In genomic region chr19:7632340-7633203, GRCh38 we compare ENCODE assay signal across 26 cellular contexts. TPM values are rescaled to one million over a fixed set of nuclear protein-coding genes. Genes with fewer than 3 reads are reported as not detected.
DNase-seq lines count a peak whose midpoint lies in the region; ATAC-seq and TF ChIP-seq lines count a peak whose summit lies in the region.
"Had no signal": no experiment of that assay in that cellular context is flagged by ENCODE, and none has a peak within 500 bp of the region (broad histone marks: within the 10 kb centered on the region; RNA-seq: fewer than 3 reads in every experiment).

No MANE protein-coding gene starts in this region.

- ATAC-seq in natural killer cell (no peak), GM19395 (IDR thresholded peaks at IDR 0.05; ENCODE audit: unreplicated experiment) (no peak), GM18907 (IDR thresholded peaks at IDR 0.05; ENCODE audit: unreplicated experiment) (no peak)
- ATAC-seq in natural killer cell treated with Interleukin-12 subunit alpha and Interleukin-12 subunit beta and Interleukin-15 and Interleukin-18, amount 100 ng/mL, for 72 hours = no peak
- no peak for ATAC-seq in stimulated activated naive B cell treated with anti-CD40 and anti-IgM and Interleukin-4, amounts not matched to agents 10 μg/mL and 1 μg/mL and 100 μg/mL, for 72 hours (replicated peaks)
- ATAC-seq: GM12878 had no signal

- intact Hi-C loops in natural killer cell (cut with micrococcal nuclease) = loop anchor here (10.0 kb wide), 1 partner anchor 52 kb away; the partner anchor contains the start of gene TRAPPC5

- H3K36me3 Mint-ChIP-seq in T-helper 2 cell treated with Interferon-gamma antibody and Interleukin-4, amounts not matched to agents 5 μg/mL and 100 μg/mL, for 36 hours (ENCODE audit: low read depth) = peaks cover 7% of the 10 kb centered on the region
- H3K36me3 Mint-ChIP-seq in natural killer cell (no peaks in the 10 kb centered on the region), mesothelial cell of epicardium (peaks cover 4% of the 10 kb centered on the region)
- peaks cover 9% of the 10 kb centered on the region for H3K36me3 Mint-ChIP-seq in natural killer cell treated with Interleukin-12 subunit alpha and Interleukin-12 subunit beta and Interleukin-15 and Interleukin-18, amount 100 ng/mL, for 72 hours
- H3K36me3 Mint-ChIP-seq in stimulated activated naive B cell treated with anti-CD40 and anti-IgM and Interleukin-4, amounts not matched to agents 10 μg/mL and 1 μg/mL and 100 μg/mL, for 72 hours = peaks cover 30 to 33% of the 10 kb centered on the region in 2 donors

- no peak for DNase-seq in T-helper 2 cell treated with Interferon-gamma antibody and Interleukin-4, amounts not matched to agents 5 μg/mL and 100 μg/mL, for 36 hours (ENCODE audit: low spot score)
- DNase-seq in T-helper 2 cell = no peak
- no peak for DNase-seq in natural killer cell
- DNase-seq in natural killer cell treated with Interleukin-12 subunit alpha and Interleukin-12 subunit beta and Interleukin-15 and Interleukin-18, amount 100 ng/mL, for 72 hours (ENCODE audit: low spot score) = no peak
- no peak for DNase-seq in mesothelial cell of epicardium (ENCODE audit: low spot score in 2 of 2, unreplicated experiment in 2 of 2)
- no peak for DNase-seq in stimulated activated naive B cell treated with anti-CD40 and anti-IgM and Interleukin-4, amounts not matched to agents 10 μg/mL and 1 μg/mL and 100 μg/mL, for 72 hours
- DNase-seq: CD8-positive, alpha-beta memory T cell; DMS 273 treated with DMSO at 0.1 percent for 48 hours; DMS79; EL; GDM1; NCI-H1048; NCI-H1417 treated with DMSO at 0.1 percent for 48 hours; NCI-H187; NCI-H2081 treated with DMSO at 0.1 percent for 48 hours; NCI-H2171; NCI-H226; NCI-H510A; NCI-H69; Peyer's patch; SK-N-SH had no signal

- H3K4me1 Mint-ChIP-seq in T-helper 2 cell treated with Interferon-gamma antibody and Interleukin-4, amounts not matched to agents 5 μg/mL and 100 μg/mL, for 36 hours (ENCODE audit: low read depth) = peaks cover 32% of the 10 kb centered on the region
- H3K4me1 Mint-ChIP-seq in natural killer cell = peaks cover 32 to 64% of the 10 kb centered on the region in 2 donors
- peaks cover 36 to 46% of the 10 kb centered on the region in 2 donors for H3K4me1 Mint-ChIP-seq in natural killer cell treated with Interleukin-12 subunit alpha and Interleukin-12 subunit beta and Interleukin-15 and Interleukin-18, amount 100 ng/mL, for 72 hours (ENCODE audit: low read depth in 2 of 2)
- H3K4me1 Mint-ChIP-seq in mesothelial cell of epicardium = peaks cover 33% of the 10 kb centered on the region
- H3K4me1 Mint-ChIP-seq in stimulated activated naive B cell treated with anti-CD40 and anti-IgM and Interleukin-4, amounts not matched to agents 10 μg/mL and 1 μg/mL and 100 μg/mL, for 72 hours = peaks cover 43 to 81% of the 10 kb centered on the region in 2 donors

- H3K27ac Mint-ChIP-seq in T-helper 2 cell treated with Interferon-gamma antibody and Interleukin-4, amounts not matched to agents 5 μg/mL and 100 μg/mL, for 36 hours = peak overlapping the region; percentile 15
- H3K27ac Mint-ChIP-seq in natural killer cell (peak overlapping the region in 1 of 2 donors; percentile 94), mesothelial cell of epicardium (no peak overlapping the region)
- H3K27ac Mint-ChIP-seq in natural killer cell treated with Interleukin-12 subunit alpha and Interleukin-12 subunit beta and Interleukin-15 and Interleukin-18, amount 100 ng/mL, for 72 hours = peak overlapping the region in 1 of 2 donors; percentile 28
- peak overlapping the region; percentile 10 for H3K27ac Mint-ChIP-seq in stimulated activated naive B cell treated with anti-CD40 and anti-IgM and Interleukin-4, amounts not matched to agents 10 μg/mL and 1 μg/mL and 100 μg/mL, for 72 hours

- no peaks in the 10 kb centered on the region for H3K9me3 Mint-ChIP-seq in T-helper 2 cell treated with Interferon-gamma antibody and Interleukin-4, amounts not matched to agents 5 μg/mL and 100 μg/mL, for 36 hours
- H3K9me3 Mint-ChIP-seq in natural killer cell (no peaks in the 10 kb centered on the region), mesothelial cell of epicardium (no peaks in the 10 kb centered on the region)
- H3K9me3 Mint-ChIP-seq in natural killer cell treated with Interleukin-12 subunit alpha and Interleukin-12 subunit beta and Interleukin-15 and Interleukin-18, amount 100 ng/mL, for 72 hours = no peaks in the 10 kb centered on the region
- no peaks in the 10 kb centered on the region for H3K9me3 Mint-ChIP-seq in stimulated activated naive B cell treated with anti-CD40 and anti-IgM and Interleukin-4, amounts not matched to agents 10 μg/mL and 1 μg/mL and 100 μg/mL, for 72 hours
- H3K9me3 Mint-ChIP-seq: CD8-positive, alpha-beta memory T cell; IgD-negative memory B cell had no signal

- no peak for TF ChIP-seq CTCF in natural killer cell (IDR thresholded peaks at IDR 0.05)
- TF ChIP-seq CTCF in mesothelial cell of epicardium (IDR thresholded peaks at IDR 0.05; ENCODE audit: unreplicated experiment) = no peak

- H3K27me3 Mint-ChIP-seq in T-helper 2 cell treated with Interferon-gamma antibody and Interleukin-4, amounts not matched to agents 5 μg/mL and 100 μg/mL, for 36 hours (ENCODE audit: low read depth) = no peaks in the 10 kb centered on the region
- H3K27me3 Mint-ChIP-seq in natural killer cell (ENCODE audit: low read depth in 2 of 2) (no peaks in the 10 kb centered on the region), mesothelial cell of epicardium (ENCODE audit: low read depth) (peaks cover 23% of the 10 kb centered on the region)
- no peaks in the 10 kb centered on the region for H3K27me3 Mint-ChIP-seq in natural killer cell treated with Interleukin-12 subunit alpha and Interleukin-12 subunit beta and Interleukin-15 and Interleukin-18, amount 100 ng/mL, for 72 hours
- no peaks in the 10 kb centered on the region for H3K27me3 Mint-ChIP-seq in stimulated activated naive B cell treated with anti-CD40 and anti-IgM and Interleukin-4, amounts not matched to agents 10 μg/mL and 1 μg/mL and 100 μg/mL, for 72 hours
- H3K27me3 Mint-ChIP-seq: B cell; CD8-positive, alpha-beta memory T cell; IgD-negative memory B cell had no signal

- H3K4me3 Mint-ChIP-seq in T-helper 2 cell treated with Interferon-gamma antibody and Interleukin-4, amounts not matched to agents 5 μg/mL and 100 μg/mL, for 36 hours = no peak overlapping the region
- peak overlapping the region; percentile 56 for H3K4me3 Mint-ChIP-seq in natural killer cell
- no peak overlapping the region for H3K4me3 Mint-ChIP-seq in natural killer cell treated with Interleukin-12 subunit alpha and Interleukin-12 subunit beta and Interleukin-15 and Interleukin-18, amount 100 ng/mL, for 72 hours
- peak overlapping the region; percentile 28 for H3K4me3 Mint-ChIP-seq in mesothelial cell of epicardium
- H3K4me3 Mint-ChIP-seq in stimulated activated naive B cell treated with anti-CD40 and anti-IgM and Interleukin-4, amounts not matched to agents 10 μg/mL and 1 μg/mL and 100 μg/mL, for 72 hours = peak overlapping the region in 1 of 2 donors; percentile 18

RNA-seq across cellular contexts. Expression of gene PCP2, which starts 0.9 kb away (rescaled TPM):
- total RNA-seq in natural killer cell = 1 to 10 TPM; 5.4 to 8.4 (median 7.7) TPM
- 1 to 10 TPM; 1.2 to 1.5 TPM for total RNA-seq in natural killer cell treated with Interleukin-12 subunit alpha and Interleukin-12 subunit beta and Interleukin-15 and Interleukin-18, amount 100 ng/mL, for 72 hours
- total RNA-seq in mesothelial cell of epicardium = 1.5 to 2.5 TPM (median 1.7 TPM) in 3 replicates

RNA-seq across cellular contexts. Expression of gene PET100, which starts 3.0 kb away (rescaled TPM):
- total RNA-seq in natural killer cell (100 to 1,000 TPM in 2 of 3 donors, 10 to 100 TPM in 1; 92.0 to 139 (median 106) TPM), mesothelial cell of epicardium (139 to 152 TPM (median 149 TPM) in 3 replicates)
- total RNA-seq in natural killer cell treated with Interleukin-12 subunit alpha and Interleukin-12 subunit beta and Interleukin-15 and Interleukin-18, amount 100 ng/mL, for 72 hours = 10 to 100 TPM; 75.9 to 95.7 TPM

RNA-seq across cellular contexts. Expression of gene XAB2, which starts 3.2 kb away (rescaled TPM):
- total RNA-seq in natural killer cell (10 to 100 TPM; 60.2 to 70.8 (median 67.7) TPM), mesothelial cell of epicardium (43.9 to 46.6 TPM (median 44.6 TPM) in 3 replicates)
- total RNA-seq in natural killer cell treated with Interleukin-12 subunit alpha and Interleukin-12 subunit beta and Interleukin-15 and Interleukin-18, amount 100 ng/mL, for 72 hours = 10 to 100 TPM; 42.2 to 46.1 TPM

RNA-seq across cellular contexts. Expression of gene STXBP2, which starts 4.3 kb away (rescaled TPM):
- 100 to 1,000 TPM; 366 to 409 (median 384) TPM for total RNA-seq in natural killer cell
- 100 to 1,000 TPM; 233 to 247 TPM for total RNA-seq in natural killer cell treated with Interleukin-12 subunit alpha and Interleukin-12 subunit beta and Interleukin-15 and Interleukin-18, amount 100 ng/mL, for 72 hours
- total RNA-seq in mesothelial cell of epicardium = 88.1 to 99.0 TPM (median 97.7 TPM) in 3 replicates

RNA-seq across cellular contexts. Expression of gene RETN, which starts 36.3 kb away (rescaled TPM):
- 1 to 10 TPM in 1 of 3 donors, not detected in 2; 3.8 TPM for total RNA-seq in natural killer cell
- total RNA-seq in natural killer cell treated with Interleukin-12 subunit alpha and Interleukin-12 subunit beta and Interleukin-15 and Interleukin-18, amount 100 ng/mL, for 72 hours = not detected
- total RNA-seq in mesothelial cell of epicardium = not detected in 3 replicates
- total RNA-seq: B cell; CD8-positive, alpha-beta memory T cell; GM12878; Peyer's patch had no signal

Comparison
In these comparisons a context has a peak if more than half of its experiments do, and no peak if none do; other contexts are left out.
1. H3K4me3 Mint-ChIP-seq: peak in natural killer cell (single experiment) and mesothelial cell of epicardium (single experiment); none in T-helper 2 cell treated with Interferon-gamma antibody and Interleukin-4, amounts not matched to agents 5 μg/mL and 100 μg/mL, for 36 hours (single experiment) and natural killer cell treated with Interleukin-12 subunit alpha and Interleukin-12 subunit beta and Interleukin-15 and Interleukin-18, amount 100 ng/mL, for 72 hours (single experiment).